Comparison of ENCODE assay signal across 11 cellular contexts in the genomic region with DNA sequence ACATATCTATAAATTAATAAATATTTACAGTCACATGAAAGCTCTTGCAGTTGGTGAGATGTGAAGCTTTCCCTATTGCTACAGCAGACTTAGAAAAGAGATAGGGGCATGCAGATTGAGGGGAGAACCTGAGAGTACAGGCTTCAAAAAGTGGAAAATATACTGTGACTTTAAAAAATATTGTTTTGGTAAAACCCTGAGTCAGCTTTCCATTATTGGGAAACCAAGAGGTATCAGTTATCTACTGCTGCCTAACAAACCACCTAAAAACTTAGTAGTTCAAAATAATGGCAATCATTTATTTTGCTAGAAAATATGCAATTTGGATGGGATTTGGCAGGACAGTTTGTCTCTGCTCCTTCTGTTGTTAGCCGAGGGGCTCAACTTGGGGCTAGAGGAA. TPM values are rescaled to one million over a fixed set of nuclear protein-coding genes. Genes with fewer than 3 reads are reported as not detected.
"Had no signal": no experiment of that assay in that cellular context is flagged by ENCODE, and none has a peak within 500 bp of the region (broad histone marks: within the 10 kb centered on the region; RNA-seq: fewer than 3 reads in every experiment).

No MANE protein-coding gene starts in this region.

- H2AFZ ChIP-seq: GM23248, GM23338 had no signal

- H3K9me3 ChIP-seq: HAP-1 had no signal

- H3K4me2 ChIP-seq: GM23338 had no signal

- FAIRE-seq: H1, H54 had no signal

- H3K36me3 ChIP-seq: HAP-1 had no signal

- DNase-seq: GM23248, GOT3, H7, H9, HCEC 1CT, HFFc6 had no signal

- H3K27ac ChIP-seq: GM23248 had no signal

- H3K4me3 ChIP-seq: GM23248, GM23338, HAP-1 had no signal

- H3K9ac ChIP-seq: GM23248 had no signal

- ATAC-seq: GM23338, HCT116 had no signal

- H3K4me1 ChIP-seq: HAP-1 had no signal

RNA-seq across cellular contexts. Expression of gene LANCL3, which starts 38.3 kb away (rescaled TPM):
- total RNA-seq: GM23248 had no signal
- polyA plus RNA-seq: GM23248 had no signal
